10 cellular contexts compared by ENCODE assay signal in the genomic region with DNA sequence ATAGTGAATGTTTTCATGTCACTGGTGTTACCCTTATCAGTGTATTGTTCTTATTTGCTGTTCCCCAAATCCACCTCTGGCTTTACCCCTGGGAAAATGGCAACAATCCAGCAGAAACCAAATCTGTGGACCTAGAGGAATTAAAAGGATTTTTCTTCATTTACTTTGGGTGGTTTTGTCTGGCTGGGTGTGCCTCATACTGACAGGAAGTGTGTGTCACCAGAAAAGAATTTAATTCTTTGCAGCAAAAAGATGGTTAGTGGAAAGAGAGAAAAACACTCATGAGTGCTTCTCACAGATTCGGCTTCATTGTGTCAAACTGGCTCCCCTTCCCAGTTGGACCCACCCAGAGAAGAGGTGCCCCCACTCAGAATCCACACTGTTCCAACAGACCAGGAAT. TPM values are rescaled to one million over a fixed set of nuclear protein-coding genes. Genes with fewer than 3 reads are reported as not detected.
DNase-seq lines count a peak whose midpoint lies in the region; ATAC-seq and TF ChIP-seq lines count a peak whose summit lies in the region.
"Had no signal": no experiment of that assay in that cellular context is flagged by ENCODE, and none has a peak within 500 bp of the region (broad histone marks: within the 10 kb centered on the region; RNA-seq: fewer than 3 reads in every experiment).

No MANE protein-coding gene starts in this region.

- 17% methylated on average over 1 of the region's 1 CpG for whole genome bisulfite sequencing in right cardiac atrium

- H3K9me3 ChIP-seq in ascending aorta (peaks cover 0 to 4% of the 10 kb centered on the region in 2 donors), right cardiac atrium (ENCODE audit: control insufficient read depth, low read length) (no peaks in the 10 kb centered on the region), stomach smooth muscle (ENCODE audit: control insufficient read depth in 2 of 2, low read length in 2 of 2) (no peaks in the 10 kb centered on the region), Peyer's patch (no peaks in the 10 kb centered on the region)

- H3K27ac ChIP-seq in ascending aorta (peak overlapping the region; percentile 85 to 89), right cardiac atrium (ENCODE audit: low read length) (peak overlapping the region; percentile 71), stomach smooth muscle (ENCODE audit: low read length) (peak overlapping the region; percentile 6), Peyer's patch (peak overlapping the region in 2 of 4 donors; percentile 45 to 57)

- TF ChIP-seq POLR2A in Peyer's patch (IDR thresholded peaks at IDR 0.05), result no peak

- H3K27me3 ChIP-seq in ascending aorta (no peaks in the 10 kb centered on the region), right cardiac atrium (ENCODE audit: control insufficient read depth, insufficient read depth) (no peaks in the 10 kb centered on the region), stomach smooth muscle (ENCODE audit: control insufficient read depth in 1 of 2, insufficient read depth in 2 of 2, low read length in 2 of 2) (no peaks in the 10 kb centered on the region), Peyer's patch (no peaks in the 10 kb centered on the region)

- no peaks in the 10 kb centered on the region; the same call in 1 of the 2 replicates for H3K27me3 Mint-ChIP-seq in HFFc6 (ENCODE audit: insufficient read depth)

- peak; percentile 81 to 88 for ATAC-seq in right cardiac atrium

- H3K9ac ChIP-seq in stomach smooth muscle (ENCODE audit: low read length in 2 of 2), result no peak overlapping the region

- intact Hi-C loops in ascending aorta (cut with DNase I), result loop anchor here (5.0 kb wide), 3 partner anchors 99 to 459 kb away; no protein-coding TSS in a partner anchor
- intact Hi-C loops in right cardiac atrium (cut with DNase I), result loop anchor here in 3 of 4 donors (5.0 kb wide), 1 partner anchor 44 kb away; no protein-coding TSS in a partner anchor

- peaks cover 15% of the 10 kb centered on the region for H3K9me3 Mint-ChIP-seq in HFFc6

- peaks cover 8 to 53% of the 10 kb centered on the region in 2 donors for H3K4me1 ChIP-seq in ascending aorta
- peaks cover 2% of the 10 kb centered on the region for H3K4me1 ChIP-seq in right cardiac atrium (ENCODE audit: control insufficient read depth, insufficient read depth, low read length)
- H3K4me1 ChIP-seq in stomach smooth muscle (ENCODE audit: control insufficient read depth, insufficient read depth, low read length), result peaks cover 9% of the 10 kb centered on the region
- H3K4me1 ChIP-seq in Peyer's patch, result no peaks in the 10 kb centered on the region

- H3K36me3 Mint-ChIP-seq in HFFc6 (ENCODE audit: low read depth), result peaks cover 14% of the 10 kb centered on the region

- peak overlapping the region; percentile 87 for H3K27ac Mint-ChIP-seq in HFFc6

- H3K36me3 ChIP-seq in ascending aorta, result no peaks in the 10 kb centered on the region
- H3K36me3 ChIP-seq in stomach smooth muscle (ENCODE audit: control insufficient read depth in 2 of 2, insufficient read depth in 2 of 2, low read length in 2 of 2), result no peaks in the 10 kb centered on the region
- H3K36me3 ChIP-seq in Peyer's patch, result no peaks in the 10 kb centered on the region

- H3K4me3 ChIP-seq in ascending aorta (no peak overlapping the region), right cardiac atrium (ENCODE audit: low read length) (no peak overlapping the region), stomach smooth muscle (ENCODE audit: low read length in 2 of 2) (no peak overlapping the region), Peyer's patch (no peak overlapping the region)

- DNase-seq in HFFc6 (peak; percentile 77), ascending aorta (ENCODE audit: low spot score in 2 of 2) (no peak), right cardiac atrium (no peak), GF-D8 (lab: John Stamatoyannopoulos, UW) (no peak), Peyer's patch (no peak), retina (no peak), NCI-H2107 (lab: John Stamatoyannopoulos, UW) (no peak)
- DNase-seq: activated T-cell treated with anti-CD3 and anti-CD28 coated beads, Interleukin-2, amount 50 U/mL, for 1 hour; OCI-M1 had no signal

- no peak for TF ChIP-seq CTCF in HFFc6 (IDR thresholded peaks at IDR 0.05)
- TF ChIP-seq CTCF in ascending aorta (IDR thresholded peaks at IDR 0.05), result no peak
- TF ChIP-seq CTCF in Peyer's patch (IDR thresholded peaks at IDR 0.05), result no peak

- H3K4me3 Mint-ChIP-seq in HFFc6, result peak overlapping the region; percentile 65

- peaks cover 63% of the 10 kb centered on the region for H3K4me1 Mint-ChIP-seq in HFFc6 (ENCODE audit: low read depth)

RNA-seq across cellular contexts. Expression of gene FZD4, which starts 38.9 kb away (rescaled TPM):
- total RNA-seq in HFFc6 (2021; fragmentation: NEBNext Ultra II Directional; extraction: Animal tissue kit (Norgen Biotek cat#: 25700)), result 10 to 100 TPM; 11.0 to 13.8 (median 12.7) TPM
- total RNA-seq in ascending aorta, result 124 TPM
- total RNA-seq in right cardiac atrium, result 10 to 100 TPM; 20.6 to 28.3 (median 24.6) TPM
- polyA plus RNA-seq in right cardiac atrium, result 13.9 TPM
- total RNA-seq in Peyer's patch, result 10 to 100 TPM in 1 of 4 donors, 1 to 10 TPM in 3; 5.4 to 11.6 (median 8.7) TPM
